ENCODE assay signal across 1 cellular context in the genomic region with DNA sequence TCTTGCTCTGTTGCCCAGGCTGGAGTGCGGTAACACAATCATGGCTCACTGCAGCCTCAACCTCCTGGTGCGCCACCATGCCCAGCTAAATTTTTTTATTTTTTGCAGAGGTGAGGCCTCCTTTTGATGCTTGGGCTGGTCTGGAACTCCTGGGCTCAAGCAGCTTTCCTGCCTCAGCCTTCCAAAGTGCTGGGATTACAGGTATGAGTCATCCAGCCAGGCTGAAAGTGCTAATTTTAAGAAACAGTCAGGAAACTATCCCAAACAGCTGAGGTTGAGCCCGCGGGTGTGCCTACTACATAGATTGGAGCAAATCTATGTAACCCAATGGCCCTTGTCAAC.
TF ChIP-seq lines count a peak whose summit lies in the region.

No MANE protein-coding gene starts in this region.

TF ChIP-seq in K562, 482 proteins besides CTCF, POLR2A, EP300 and RAD21 (continued from another document):
- peak; percentile 74; the same call in 1 of the 2 replicates for TF ChIP-seq JUND (IDR thresholded peaks at IDR 0.05; ENCODE audit: borderline replicate concordance, low read depth, low read length)
- peak; percentile 67; the same call in 2 of the 3 replicates for TF ChIP-seq JUND (tag; IDR thresholded peaks at IDR 0.05; ENCODE audit: borderline replicate concordance, low read depth, low read length)
- TF ChIP-seq ZNF311 (CRISPR knock-in tag; IDR thresholded peaks at IDR 0.05) = no peak
- TF ChIP-seq, protein P1, sequence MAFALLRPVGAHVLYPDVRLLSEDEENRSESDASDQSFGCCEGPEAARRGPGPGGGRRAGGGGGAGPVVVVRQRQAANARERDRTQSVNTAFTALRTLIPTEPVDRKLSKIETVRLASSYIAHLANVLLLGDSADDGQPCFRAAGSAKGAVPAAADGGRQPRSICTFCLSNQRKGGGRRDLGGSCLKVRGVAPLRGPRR (CRISPR knock-in tag; IDR thresholded peaks at IDR 0.05) = no peak
- TF ChIP-seq, protein P2, sequence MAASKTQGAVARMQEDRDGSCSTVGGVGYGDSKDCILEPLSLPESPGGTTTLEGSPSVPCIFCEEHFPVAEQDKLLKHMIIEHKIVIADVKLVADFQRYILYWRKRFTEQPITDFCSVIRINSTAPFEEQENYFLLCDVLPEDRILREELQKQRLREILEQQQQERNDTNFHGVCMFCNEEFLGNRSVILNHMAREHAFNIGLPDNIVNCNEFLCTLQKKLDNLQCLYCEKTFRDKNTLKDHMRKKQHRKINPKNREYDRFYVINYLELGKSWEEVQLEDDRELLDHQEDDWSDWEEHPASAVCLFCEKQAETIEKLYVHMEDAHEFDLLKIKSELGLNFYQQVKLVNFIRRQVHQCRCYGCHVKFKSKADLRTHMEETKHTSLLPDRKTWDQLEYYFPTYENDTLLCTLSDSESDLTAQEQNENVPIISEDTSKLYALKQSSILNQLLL (CRISPR knock-in tag; IDR thresholded peaks at IDR 0.05; ENCODE audit: borderline replicate concordance) = no peak
- TF ChIP-seq ZC3H8 (IDR thresholded peaks at IDR 0.05) = no peak
- no peak for TF ChIP-seq HNRNPL (IDR thresholded peaks at IDR 0.05; ENCODE audit: low read depth, low read length)
- TF ChIP-seq, protein P3, sequence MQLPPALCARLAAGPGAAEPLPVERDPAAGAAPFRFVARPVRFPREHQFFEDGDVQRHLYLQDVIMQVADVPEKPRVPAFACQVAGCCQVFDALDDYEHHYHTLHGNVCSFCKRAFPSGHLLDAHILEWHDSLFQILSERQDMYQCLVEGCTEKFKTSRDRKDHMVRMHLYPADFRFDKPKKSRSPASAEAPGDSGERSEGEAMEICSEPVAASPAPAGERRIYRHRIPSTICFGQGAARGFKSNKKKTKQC (CRISPR knock-in tag; IDR thresholded peaks at IDR 0.05) = no peak
- peak; percentile 84 for TF ChIP-seq FOSL1 (tag; conservative IDR thresholded peaks at IDR 0.05)
- TF ChIP-seq, protein P4, sequence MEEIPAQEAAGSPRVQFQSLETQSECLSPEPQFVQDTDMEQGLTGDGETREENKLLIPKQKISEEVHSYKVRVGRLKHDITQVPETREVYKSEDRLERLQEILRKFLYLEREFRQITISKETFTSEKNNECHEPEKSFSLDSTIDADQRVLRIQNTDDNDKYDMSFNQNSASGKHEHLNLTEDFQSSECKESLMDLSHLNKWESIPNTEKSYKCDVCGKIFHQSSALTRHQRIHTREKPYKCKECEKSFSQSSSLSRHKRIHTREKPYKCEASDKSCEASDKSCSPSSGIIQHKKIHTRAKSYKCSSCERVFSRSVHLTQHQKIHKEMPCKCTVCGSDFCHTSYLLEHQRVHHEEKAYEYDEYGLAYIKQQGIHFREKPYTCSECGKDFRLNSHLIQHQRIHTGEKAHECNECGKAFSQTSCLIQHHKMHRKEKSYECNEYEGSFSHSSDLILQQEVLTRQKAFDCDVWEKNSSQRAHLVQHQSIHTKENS (CRISPR knock-in tag; IDR thresholded peaks at IDR 0.05) = no peak
- TF ChIP-seq COPS2 (conservative IDR thresholded peaks at IDR 0.05) = no peak
- TF ChIP-seq MTF1 (CRISPR knock-in tag; IDR thresholded peaks at IDR 0.05; ENCODE audit: borderline replicate concordance) = no peak
- TF ChIP-seq ZBTB1 (CRISPR knock-in tag; IDR thresholded peaks at IDR 0.05; ENCODE audit: borderline replicate concordance, low read depth) = no peak
- TF ChIP-seq HNRNPUL1 (IDR thresholded peaks at IDR 0.05; ENCODE audit: low read length) = no peak
- no peak for TF ChIP-seq SREBF1 (IDR thresholded peaks at IDR 0.05; ENCODE audit: borderline replicate concordance, low read depth, low read length)
- no peak for TF ChIP-seq ZNF143 (CRISPR knock-in tag; IDR thresholded peaks at IDR 0.05)
- TF ChIP-seq CBX8 (IDR thresholded peaks at IDR 0.05; ENCODE audit: borderline replicate concordance, extremely low read depth, low read depth, low read length, poor library complexity, severe bottlenecking) = no peak
- TF ChIP-seq, protein P5, sequence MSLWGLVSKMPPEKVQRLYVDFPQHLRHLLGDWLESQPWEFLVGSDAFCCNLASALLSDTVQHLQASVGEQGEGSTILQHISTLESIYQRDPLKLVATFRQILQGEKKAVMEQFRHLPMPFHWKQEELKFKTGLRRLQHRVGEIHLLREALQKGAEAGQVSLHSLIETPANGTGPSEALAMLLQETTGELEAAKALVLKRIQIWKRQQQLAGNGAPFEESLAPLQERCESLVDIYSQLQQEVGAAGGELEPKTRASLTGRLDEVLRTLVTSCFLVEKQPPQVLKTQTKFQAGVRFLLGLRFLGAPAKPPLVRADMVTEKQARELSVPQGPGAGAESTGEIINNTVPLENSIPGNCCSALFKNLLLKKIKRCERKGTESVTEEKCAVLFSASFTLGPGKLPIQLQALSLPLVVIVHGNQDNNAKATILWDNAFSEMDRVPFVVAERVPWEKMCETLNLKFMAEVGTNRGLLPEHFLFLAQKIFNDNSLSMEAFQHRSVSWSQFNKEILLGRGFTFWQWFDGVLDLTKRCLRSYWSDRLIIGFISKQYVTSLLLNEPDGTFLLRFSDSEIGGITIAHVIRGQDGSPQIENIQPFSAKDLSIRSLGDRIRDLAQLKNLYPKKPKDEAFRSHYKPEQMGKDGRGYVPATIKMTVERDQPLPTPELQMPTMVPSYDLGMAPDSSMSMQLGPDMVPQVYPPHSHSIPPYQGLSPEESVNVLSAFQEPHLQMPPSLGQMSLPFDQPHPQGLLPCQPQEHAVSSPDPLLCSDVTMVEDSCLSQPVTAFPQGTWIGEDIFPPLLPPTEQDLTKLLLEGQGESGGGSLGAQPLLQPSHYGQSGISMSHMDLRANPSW (CRISPR knock-in tag; IDR thresholded peaks at IDR 0.05) = no peak
- no peak for TF ChIP-seq ZNF140 (CRISPR knock-in tag; IDR thresholded peaks at IDR 0.05)
- no peak for TF ChIP-seq KHSRP (IDR thresholded peaks at IDR 0.05)
- TF ChIP-seq SIRT6 (IDR thresholded peaks at IDR 0.05; ENCODE audit: low read depth, low read length) = no peak
- no peak for TF ChIP-seq MCM5 (IDR thresholded peaks at IDR 0.05; ENCODE audit: low read depth)
- TF ChIP-seq, protein P6, sequence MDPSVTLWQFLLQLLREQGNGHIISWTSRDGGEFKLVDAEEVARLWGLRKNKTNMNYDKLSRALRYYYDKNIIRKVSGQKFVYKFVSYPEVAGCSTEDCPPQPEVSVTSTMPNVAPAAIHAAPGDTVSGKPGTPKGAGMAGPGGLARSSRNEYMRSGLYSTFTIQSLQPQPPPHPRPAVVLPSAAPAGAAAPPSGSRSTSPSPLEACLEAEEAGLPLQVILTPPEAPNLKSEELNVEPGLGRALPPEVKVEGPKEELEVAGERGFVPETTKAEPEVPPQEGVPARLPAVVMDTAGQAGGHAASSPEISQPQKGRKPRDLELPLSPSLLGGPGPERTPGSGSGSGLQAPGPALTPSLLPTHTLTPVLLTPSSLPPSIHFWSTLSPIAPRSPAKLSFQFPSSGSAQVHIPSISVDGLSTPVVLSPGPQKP (CRISPR knock-in tag; IDR thresholded peaks at IDR 0.05) = no peak
- TF ChIP-seq, protein P7, sequence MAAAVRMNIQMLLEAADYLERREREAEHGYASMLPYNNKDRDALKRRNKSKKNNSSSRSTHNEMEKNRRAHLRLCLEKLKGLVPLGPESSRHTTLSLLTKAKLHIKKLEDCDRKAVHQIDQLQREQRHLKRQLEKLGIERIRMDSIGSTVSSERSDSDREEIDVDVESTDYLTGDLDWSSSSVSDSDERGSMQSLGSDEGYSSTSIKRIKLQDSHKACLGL (CRISPR knock-in tag; IDR thresholded peaks at IDR 0.05; ENCODE audit: borderline replicate concordance, poor library complexity, severe bottlenecking) = no peak
- no peak for TF ChIP-seq ESRRB (CRISPR knock-in tag; IDR thresholded peaks at IDR 0.05; ENCODE audit: borderline replicate concordance)
- TF ChIP-seq, protein P8, sequence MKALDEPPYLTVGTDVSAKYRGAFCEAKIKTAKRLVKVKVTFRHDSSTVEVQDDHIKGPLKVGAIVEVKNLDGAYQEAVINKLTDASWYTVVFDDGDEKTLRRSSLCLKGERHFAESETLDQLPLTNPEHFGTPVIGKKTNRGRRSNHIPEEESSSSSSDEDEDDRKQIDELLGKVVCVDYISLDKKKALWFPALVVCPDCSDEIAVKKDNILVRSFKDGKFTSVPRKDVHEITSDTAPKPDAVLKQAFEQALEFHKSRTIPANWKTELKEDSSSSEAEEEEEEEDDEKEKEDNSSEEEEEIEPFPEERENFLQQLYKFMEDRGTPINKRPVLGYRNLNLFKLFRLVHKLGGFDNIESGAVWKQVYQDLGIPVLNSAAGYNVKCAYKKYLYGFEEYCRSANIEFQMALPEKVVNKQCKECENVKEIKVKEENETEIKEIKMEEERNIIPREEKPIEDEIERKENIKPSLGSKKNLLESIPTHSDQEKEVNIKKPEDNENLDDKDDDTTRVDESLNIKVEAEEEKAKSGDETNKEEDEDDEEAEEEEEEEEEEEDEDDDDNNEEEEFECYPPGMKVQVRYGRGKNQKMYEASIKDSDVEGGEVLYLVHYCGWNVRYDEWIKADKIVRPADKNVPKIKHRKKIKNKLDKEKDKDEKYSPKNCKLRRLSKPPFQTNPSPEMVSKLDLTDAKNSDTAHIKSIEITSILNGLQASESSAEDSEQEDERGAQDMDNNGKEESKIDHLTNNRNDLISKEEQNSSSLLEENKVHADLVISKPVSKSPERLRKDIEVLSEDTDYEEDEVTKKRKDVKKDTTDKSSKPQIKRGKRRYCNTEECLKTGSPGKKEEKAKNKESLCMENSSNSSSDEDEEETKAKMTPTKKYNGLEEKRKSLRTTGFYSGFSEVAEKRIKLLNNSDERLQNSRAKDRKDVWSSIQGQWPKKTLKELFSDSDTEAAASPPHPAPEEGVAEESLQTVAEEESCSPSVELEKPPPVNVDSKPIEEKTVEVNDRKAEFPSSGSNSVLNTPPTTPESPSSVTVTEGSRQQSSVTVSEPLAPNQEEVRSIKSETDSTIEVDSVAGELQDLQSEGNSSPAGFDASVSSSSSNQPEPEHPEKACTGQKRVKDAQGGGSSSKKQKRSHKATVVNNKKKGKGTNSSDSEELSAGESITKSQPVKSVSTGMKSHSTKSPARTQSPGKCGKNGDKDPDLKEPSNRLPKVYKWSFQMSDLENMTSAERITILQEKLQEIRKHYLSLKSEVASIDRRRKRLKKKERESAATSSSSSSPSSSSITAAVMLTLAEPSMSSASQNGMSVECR (CRISPR knock-in tag; IDR thresholded peaks at IDR 0.05) = no peak
- no peak for TF ChIP-seq ZEB2 (IDR thresholded peaks at IDR 0.05)
